In the genomic region with DNA sequence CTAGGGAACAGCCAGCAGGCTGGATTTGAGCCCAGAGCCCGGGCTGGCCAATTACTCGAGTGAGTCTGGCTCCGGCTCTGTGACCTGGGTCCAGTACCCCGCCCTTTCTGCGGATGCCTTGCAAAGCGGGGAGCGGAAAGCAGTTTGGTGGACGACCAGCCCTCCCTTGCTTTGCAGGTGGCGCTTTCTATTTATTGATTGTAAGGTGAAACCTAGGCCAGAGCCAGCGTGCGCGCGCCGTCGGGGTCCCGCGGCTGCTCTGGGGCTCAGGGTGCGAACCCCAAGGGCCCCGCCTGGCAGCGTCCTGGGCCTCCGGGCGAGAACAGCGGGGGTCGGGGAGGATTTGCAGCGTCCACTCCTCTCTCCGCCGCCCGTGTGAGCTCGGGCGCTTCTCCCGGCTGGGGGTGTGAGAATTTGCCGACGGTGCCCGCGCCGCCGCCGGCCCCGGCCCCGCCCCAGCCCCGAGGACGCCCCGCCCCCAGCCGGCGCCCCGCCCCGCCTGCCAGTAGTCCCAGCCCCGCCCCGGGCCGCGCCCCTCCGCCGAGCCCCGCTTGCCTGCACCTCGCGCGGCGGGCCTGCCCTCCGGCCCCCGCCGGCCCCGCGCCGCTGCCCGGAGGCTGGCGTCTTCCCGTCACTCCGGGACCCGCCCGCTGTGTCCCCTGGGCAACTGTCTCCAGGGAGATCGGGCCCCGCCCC, we compare ENCODE assay signal across 8 cellular contexts. TPM values are rescaled to one million over a fixed set of nuclear protein-coding genes. Genes with fewer than 3 reads are reported as not detected.
DNase-seq lines count a peak whose midpoint lies in the region; ATAC-seq, FAIRE-seq and TF ChIP-seq lines count a peak whose summit lies in the region.

No MANE protein-coding gene starts in this region.

- H3K27ac ChIP-seq in kidney (ENCODE audit: low read depth in 2 of 2, low read length in 2 of 2): no peak overlapping the region

- H3K36me3 ChIP-seq in HAP-1 (replicated peaks) (no peaks in the 10 kb centered on the region), kidney (ENCODE audit: control insufficient read depth in 1 of 2, insufficient read depth in 2 of 2, low read length in 2 of 2) (no peaks in the 10 kb centered on the region)

- H3K9me3 ChIP-seq in HAP-1 (no peaks in the 10 kb centered on the region), kidney (ENCODE audit: control insufficient read depth in 1 of 2, low read length in 2 of 2) (no peaks in the 10 kb centered on the region)

- intact Hi-C loops in kidney (cut with DNase I): no loop called here

- no peak for TF ChIP-seq CTCF in kidney (IDR thresholded peaks at IDR 0.05; ENCODE audit: borderline replicate concordance, extremely low read depth, insufficient read depth)

- no peak for ATAC-seq in HG03025 (IDR thresholded peaks at IDR 0.05; ENCODE audit: low FRiP score, unreplicated experiment)

- FAIRE-seq in kidney (lab: Jason Lieb, UNC): no peak

- DNase-seq in ELF-1 (ENCODE audit: low read depth, low spot score) (peak; percentile 80), HAP-1 (ENCODE audit: low spot score in 2 of 2) (peak; percentile 78 to 93), NCI-H1092 treated with DMSO at 0.1 percent for 48 hours (lab: John Stamatoyannopoulos, UW) (peak; percentile 70), kidney (peak; percentile 95)
- DNase-seq in activated CD4-positive, CD25-positive, alpha-beta regulatory T cell treated with anti-CD3 and anti-CD28 coated beads, Interleukin-2, amount 50 U/mL, for 16 hours (ENCODE audit: low read depth, low spot score): peak; percentile 62
- peak; percentile 74 for DNase-seq in central memory CD4-positive, alpha-beta T cell
- DNase-seq in stimulated activated CD4-positive, alpha-beta T cell treated with anti-CD3 and anti-CD28 coated beads, Interleukin-15, amount 100 ng/mL, for 24 hours: peak; percentile 89

- peaks cover 13% of the 10 kb centered on the region for H3K4me1 ChIP-seq in HAP-1
- H3K4me1 ChIP-seq in kidney (ENCODE audit: control insufficient read depth in 1 of 2, insufficient read depth in 1 of 2, low read depth in 1 of 2, low read length in 2 of 2): peaks cover 9 to 21% of the 10 kb centered on the region in 2 donors

- H3K27me3 ChIP-seq in HAP-1 (ENCODE audit: low read depth): no peaks in the 10 kb centered on the region

- peak overlapping the region; percentile 46 for H3K4me3 ChIP-seq in HAP-1
- peak overlapping the region; percentile 63 to 68 for H3K4me3 ChIP-seq in kidney (ENCODE audit: low read length in 2 of 2)

- in situ Hi-C loops in HAP-1 (cut with MboI; ENCODE audit: low sequenced_read_pairs): no loop called here

- H3K9ac ChIP-seq in kidney (ENCODE audit: low read length in 2 of 2): peak overlapping the region in 1 of 2 donors; percentile 41

RNA-seq across cellular contexts. Expression of a gene that starts 37.6 kb away (rescaled TPM):
- total RNA-seq in kidney: 19.7 TPM
- 5.3 TPM for polyA plus RNA-seq in kidney (ENCODE audit: insufficient read depth, low read depth, low replicate concordance)
